ENCODE assay signal across 8 cellular contexts in the genomic region with DNA sequence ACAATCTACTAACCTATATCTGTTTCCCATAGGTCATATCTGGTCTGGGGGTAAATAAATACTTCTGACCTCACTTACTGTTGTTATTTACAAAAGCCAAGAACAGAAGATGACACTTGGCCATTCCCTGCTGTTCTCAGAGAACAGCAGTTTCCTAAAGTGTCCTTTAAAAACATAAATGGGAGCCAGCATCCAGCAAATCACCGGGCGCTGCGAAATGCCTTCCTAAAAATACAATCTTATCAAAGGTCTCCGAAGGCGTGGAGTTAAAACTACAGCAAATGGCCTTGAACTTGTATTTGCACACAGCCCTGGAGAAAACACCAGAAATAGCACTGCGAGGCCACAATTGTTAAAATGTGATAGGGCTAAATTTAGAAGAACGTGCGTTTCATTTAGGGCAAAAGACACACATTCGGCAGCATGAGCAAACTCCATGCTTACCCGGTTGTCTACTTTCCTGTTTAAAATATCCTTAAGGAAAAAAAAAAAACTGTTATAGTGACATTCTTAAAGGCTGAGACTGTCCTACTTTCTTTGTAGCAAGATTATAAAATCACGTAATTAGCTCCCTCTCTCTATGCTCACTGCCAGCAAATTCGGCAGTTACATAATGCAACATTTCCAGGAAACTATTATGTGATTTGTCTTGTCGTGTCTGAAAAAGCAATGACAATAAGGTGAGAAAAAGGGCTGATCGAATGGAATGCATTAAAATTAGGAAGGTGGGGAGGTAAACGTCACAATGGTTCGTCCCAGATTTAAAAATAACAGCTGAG. TPM values are rescaled to one million over a fixed set of nuclear protein-coding genes. Genes with fewer than 3 reads are reported as not detected.
DNase-seq lines count a peak whose midpoint lies in the region; ATAC-seq, FAIRE-seq and TF ChIP-seq lines count a peak whose summit lies in the region.

No MANE protein-coding gene starts in this region.

- H3K56ac ChIP-seq in IMR-90 (ENCODE audit: extremely low read depth, insufficient read depth, low read length), result peak overlapping the region; percentile 92

- CTCF ChIA-PET in IMR-90 (lab: Yijun Ruan, JAX), result interaction anchor here (0.6 to 1.2 kb wide), 3 partner anchors 11 to 265 kb away, joined by 3 to 8 read pairs (median 3); no protein-coding TSS in a partner anchor

- H3K4me1 ChIP-seq in BLaER1 (peaks cover 68% of the 10 kb centered on the region), IMR-90 (ENCODE audit: control insufficient read depth, insufficient read depth, low read length) (peaks cover 12% of the 10 kb centered on the region), astrocyte (ENCODE audit: insufficient read depth, low read length) (peaks cover 31% of the 10 kb centered on the region), small intestine (ENCODE audit: control insufficient read depth in 2 of 2, insufficient read depth in 1 of 2, low read depth in 1 of 2, low read length in 1 of 2) (peaks cover 2 to 11% of the 10 kb centered on the region in 2 donors)

- DNase-seq in IMR-90 (peak; percentile 41), astrocyte (ENCODE audit: low read depth) (peak; percentile 69), immature natural killer cell (peak in 1 of 3 donors; percentile 6), small intestine (peak; percentile 36), NCI-H146 (lab: John Stamatoyannopoulos, UW) (no peak)
- DNase-seq in stimulated activated CD4-positive, alpha-beta T cell treated with anti-CD3 and anti-CD28 coated beads, Interleukin-4, amount 100 ng/mL, for 4 hours, result no peak

- peak overlapping the region; percentile 86 for H2BK120ac ChIP-seq in IMR-90 (ENCODE audit: low read depth, low read length)

- H2AFZ ChIP-seq in IMR-90 (replicated peaks; ENCODE audit: low read length, poor library complexity), result no peak overlapping the region
- H2AFZ ChIP-seq in astrocyte (ENCODE audit: low read depth, low read length), result no peak overlapping the region

- H3K36me3 ChIP-seq in BLaER1, result no peaks in the 10 kb centered on the region
- no peaks in the 10 kb centered on the region for H3K36me3 ChIP-seq in IMR-90 (ENCODE audit: control insufficient read depth, insufficient read depth, low read length)
- no peaks in the 10 kb centered on the region for H3K36me3 ChIP-seq in astrocyte (ENCODE audit: insufficient read depth, low read length)
- H3K36me3 ChIP-seq in small intestine (ENCODE audit: control insufficient read depth in 2 of 2, insufficient read depth in 2 of 2, low read length in 2 of 2), result no peaks in the 10 kb centered on the region

- H3K27me3 Mint-ChIP-seq in astrocyte (ENCODE audit: low read depth, unreplicated experiment) (no peaks in the 10 kb centered on the region), immature natural killer cell (ENCODE audit: low read depth in 3 of 3) (peaks cover 13 to 23% (median 18%) of the 10 kb centered on the region in 3 donors)

- H3K4me2 ChIP-seq in BLaER1 (peak overlapping the region; percentile 80), IMR-90 (ENCODE audit: low read depth, low read length) (peak overlapping the region; percentile 93), astrocyte (ENCODE audit: low read length) (peak overlapping the region; percentile 87)

- TF ChIP-seq CTCF in IMR-90 (conservative IDR thresholded peaks at IDR 0.05; ENCODE audit: low read depth, low read length), result no peak
- TF ChIP-seq CTCF in astrocyte (IDR thresholded peaks at IDR 0.05; ENCODE audit: insufficient read depth, low read depth, low read length), result no peak

- peak overlapping the region; percentile 42 to 66; a peak in 2 of 4 replicates for H4K8ac ChIP-seq in IMR-90 (ENCODE audit: low read depth in 2 of 2, low read length in 2 of 2)

- H3K27me3 ChIP-seq in BLaER1 (peaks cover 12% of the 10 kb centered on the region), IMR-90 (ENCODE audit: control insufficient read depth, insufficient read depth, low read length) (no peaks in the 10 kb centered on the region), astrocyte (ENCODE audit: insufficient read depth, low read length) (no peaks in the 10 kb centered on the region), small intestine (ENCODE audit: control insufficient read depth in 2 of 2, insufficient read depth in 2 of 2, low read length in 2 of 2) (no peaks in the 10 kb centered on the region)

- peak overlapping the region; percentile 59 for H2BK20ac ChIP-seq in IMR-90 (ENCODE audit: low read depth, low read length)

- no peak for ATAC-seq in IMR-90 (ENCODE audit: low read depth)
- ATAC-seq in activated CD4-positive, CD25-positive, alpha-beta regulatory T cell treated with anti-CD3 and anti-CD28 coated beads, Interleukin-2, amount 50 U/mL, for 24 hours, result no peak

- H3K27ac ChIP-seq in BLaER1 (peak overlapping the region; percentile 90), IMR-90 (ENCODE audit: insufficient read depth, low read length) (peak overlapping the region; percentile 92), astrocyte (ENCODE audit: low read depth, low read length) (peak overlapping the region; percentile 92), small intestine (ENCODE audit: low read depth in 1 of 2, low read length in 1 of 2) (peak overlapping the region in 1 of 2 donors; percentile 96)

- peak overlapping the region; percentile 95 for H2BK5ac ChIP-seq in IMR-90 (ENCODE audit: low read depth, low read length, poor library complexity, severe bottlenecking)

- H3K4ac ChIP-seq in IMR-90 (ENCODE audit: low read depth, low read length), result peak overlapping the region; percentile 75

- peak overlapping the region; percentile 76 for H2AK9ac ChIP-seq in IMR-90 (replicated peaks; ENCODE audit: low read depth, low read length, poor library complexity)

- TSS peak; percentile 70 for BruUV-seq in IMR-90 (replicated peaks; lab: Mats Ljungman, UMichigan)

- peak overlapping the region; percentile 69; the same call in 1 of the 2 replicates for H4K5ac ChIP-seq in IMR-90 (ENCODE audit: low read depth, low read length)

- dilution Hi-C loops in IMR-90 (cut with HindIII; ENCODE audit: low sequenced_read_pairs, unreplicated experiment), result no loop called here

- H4K20me1 ChIP-seq in BLaER1 (peaks cover 61% of the 10 kb centered on the region), IMR-90 (ENCODE audit: insufficient read depth, low read length) (peaks cover 26% of the 10 kb centered on the region), astrocyte (ENCODE audit: insufficient read depth, low read length) (peaks cover 22% of the 10 kb centered on the region)

- H2BK15ac ChIP-seq in IMR-90 (ENCODE audit: low read depth, low read length), result no peak overlapping the region

- H3K4me3 Mint-ChIP-seq in astrocyte (ENCODE audit: unreplicated experiment) (peak overlapping the region; percentile 99), immature natural killer cell (peak overlapping the region; percentile 90 to 98 (median 96))

- H3K9me3 Mint-ChIP-seq in astrocyte (ENCODE audit: unreplicated experiment) (no peaks in the 10 kb centered on the region), immature natural killer cell (no peaks in the 10 kb centered on the region)

- FAIRE-seq in astrocyte (lab: Jason Lieb, UNC), result no peak
- no peak for FAIRE-seq in small intestine (lab: Jason Lieb, UNC)

- H3K23ac ChIP-seq in IMR-90 (ENCODE audit: low read depth, low read length), result peak overlapping the region; percentile 98

- H3K9ac ChIP-seq in BLaER1 (peak overlapping the region; percentile 92), IMR-90 (ENCODE audit: low read depth, low read length) (peak overlapping the region; percentile 73), astrocyte (ENCODE audit: low read length) (peak overlapping the region; percentile 97)

- peak; percentile 75 for TF ChIP-seq POLR2A in IMR-90 (IDR thresholded peaks at IDR 0.05; ENCODE audit: low read depth, low read length)

- no peak for TF ChIP-seq RAD21 in IMR-90 (IDR thresholded peaks at IDR 0.05; ENCODE audit: low read length)

- H3K14ac ChIP-seq in IMR-90 (replicated peaks; ENCODE audit: low read depth, low read length), result peak overlapping the region; percentile 80

- intact Hi-C loops in IMR-90 (cut with micrococcal nuclease), result loop anchor here (1.0 to 5.0 kb wide), 8 partner anchors 61 to 385 kb away; a partner anchor contains a TSS

- H3K27ac Mint-ChIP-seq in astrocyte (ENCODE audit: unreplicated experiment) (peak overlapping the region; percentile 99), immature natural killer cell (peak overlapping the region; percentile 88 to 92 (median 90))

- POLR2A ChIA-PET in IMR-90 (lab: Charles Lee; ENCODE audit: unreplicated experiment), result no interaction called here

- H3K9me3 ChIP-seq in BLaER1 (no peaks in the 10 kb centered on the region), IMR-90 (ENCODE audit: control insufficient read depth, insufficient read depth, low read length) (no peaks in the 10 kb centered on the region), astrocyte (ENCODE audit: insufficient read depth, low read depth, low read length) (no peaks in the 10 kb centered on the region), small intestine (ENCODE audit: control insufficient read depth, low read depth) (no peaks in the 10 kb centered on the region)

- in situ Hi-C loops in IMR-90 (cut with MboI; ENCODE audit: low sequenced_read_pairs), result no loop called here

- peaks cover 61% of the 10 kb centered on the region for H3K79me2 ChIP-seq in astrocyte (ENCODE audit: insufficient read depth, low read length)

- peak overlapping the region; percentile 68 for H4K91ac ChIP-seq in IMR-90 (ENCODE audit: insufficient read depth, low read depth, low read length)

- WGBS in IMR-90 (ENCODE audit: extremely low coverage in 2 of 2, insufficient read length in 1 of 2), 2 experiments, result 0% methylated on average over 2 of the region's 16 CpGs; no CpG with 5 or more reads in 1 of the 2 experiments
- 4 to 9% (median 6%) methylated on average over 16 of the region's 16 CpGs for WGBS in small intestine, 3 donors

- H3K36me3 Mint-ChIP-seq in astrocyte (ENCODE audit: low read depth, unreplicated experiment) (no peaks in the 10 kb centered on the region), immature natural killer cell (no peaks in the 10 kb centered on the region)

- H2AK5ac ChIP-seq in IMR-90 (ENCODE audit: low read depth, low read length), result peak overlapping the region; percentile 62

- H3K79me1 ChIP-seq in IMR-90 (ENCODE audit: low read depth in 1 of 2, low read length in 2 of 2), result peaks cover 4 to 23% of the 10 kb centered on the region in 2 experiments; a peak in 2 of 4 replicates

- H3K4me3 ChIP-seq in BLaER1 (peak overlapping the region; percentile 92), IMR-90 (ENCODE audit: insufficient read depth, low read depth, low read length) (peak overlapping the region; percentile 58), astrocyte (ENCODE audit: insufficient read depth, low read depth, low read length) (peak overlapping the region; percentile 81), small intestine (ENCODE audit: low read depth in 1 of 2, low read length in 2 of 2) (peak overlapping the region; percentile 71 to 86)

- H3K4me1 Mint-ChIP-seq in astrocyte (ENCODE audit: low read depth, unreplicated experiment) (peaks cover 33% of the 10 kb centered on the region), immature natural killer cell (peaks cover 72 to 78% of the 10 kb centered on the region in 2 donors)

- peak overlapping the region; percentile 35 for H3K18ac ChIP-seq in IMR-90 (ENCODE audit: low read depth, low read length)

- peaks cover 5% of the 10 kb centered on the region; the same call in 1 of the 2 replicates for H3K9me1 ChIP-seq in IMR-90 (ENCODE audit: insufficient read depth, low read length)

RNA-seq across cellular contexts. Expression of a gene that starts 1.5 kb away (rescaled TPM):
- 27.6 and 29.4 TPM in 2 replicates for total RNA-seq in IMR-90 (2012; rRNA removed)
- polyA plus RNA-seq in IMR-90 (2012; rRNA removed), result 20.8 and 27.7 TPM in 2 replicates
- 11.9 and 12.8 TPM in 2 replicates for polyA plus RNA-seq in IMR-90 (2012; cell fraction: cytosol; rRNA removed)
- polyA plus RNA-seq in IMR-90 (2012; cell fraction: nucleus; rRNA removed; ENCODE audit: low replicate concordance), result 6.6 and 66.1 TPM in 2 replicates
- 32.4 and 37.5 TPM in 2 replicates for total RNA-seq in astrocyte
- polyA plus RNA-seq in immature natural killer cell, result 10 to 100 TPM in 2 of 3 donors, 1 to 10 TPM in 1; 8.9 to 16.1 (median 14.1) TPM
- 10 to 100 TPM; 10.1 to 20.3 (median 12.4) TPM for polyA plus RNA-seq in small intestine

Comparison
In these comparisons a context has a peak if more than half of its experiments do, and no peak if none do; other contexts are left out.
1. DNase-seq: peak in IMR-90 (single experiment), astrocyte (single experiment) and small intestine (single experiment); none in stimulated activated CD4-positive, alpha-beta T cell treated with anti-CD3 and anti-CD28 coated beads, Interleukin-4, amount 100 ng/mL, for 4 hours (0 of 2) and NCI-H146 (single experiment).
2. Peak in every context shown above with its lines, with median percentiles within 50 percentile points of each other: H3K4me2 ChIP-seq, H3K4me3 ChIP-seq and H3K9ac ChIP-seq.